ENCODE assay signal across 1 cellular context in genomic region chr12:69354561-69355187, GRCh38.
TF ChIP-seq lines count a peak whose summit lies in the region.

No MANE protein-coding gene starts in this region.

TF ChIP-seq in HepG2, 621 proteins besides CTCF, POLR2A, EP300 and RAD21 (continued from another document and continues in another):
- 0 out of 2 replicates have a peak, but pooled peaks have one; percentile 22 for TF ChIP-seq TFE3 (CRISPR knock-in tag; IDR thresholded peaks at IDR 0.05)
- 0 out of 2 replicates have a peak, but pooled peaks have one; percentile 48 for TF ChIP-seq ZNF609 (CRISPR knock-in tag; IDR thresholded peaks at IDR 0.05; ENCODE audit: borderline replicate concordance)
- TF ChIP-seq MXD3 (CRISPR knock-in tag; IDR thresholded peaks at IDR 0.05) = peak; percentile 61; the same call in 1 of the 2 replicates
- TF ChIP-seq ZNF362 (CRISPR knock-in tag; IDR thresholded peaks at IDR 0.05; ENCODE audit: borderline replicate concordance) = peak; percentile 55; the same call in 1 of the 2 replicates
- no peak for TF ChIP-seq NFE2L2 (IDR thresholded peaks at IDR 0.05; ENCODE audit: low read length)
- no peak for TF ChIP-seq FOXM1 (CRISPR knock-in tag; IDR thresholded peaks at IDR 0.05)
- no peak for TF ChIP-seq ZKSCAN5 (CRISPR knock-in tag; IDR thresholded peaks at IDR 0.05)
- peak; percentile 43; the same call in 1 of the 2 replicates for TF ChIP-seq RELA (CRISPR knock-in tag; IDR thresholded peaks at IDR 0.05)
- TF ChIP-seq ZNF749 (CRISPR knock-in tag; IDR thresholded peaks at IDR 0.05; ENCODE audit: borderline replicate concordance) = peak; percentile 50; the same call in 1 of the 2 replicates
- peak; percentile 82 for TF ChIP-seq RBFOX2 (IDR thresholded peaks at IDR 0.05; ENCODE audit: low read depth, low read length)
- TF ChIP-seq RAD51 (IDR thresholded peaks at IDR 0.05; ENCODE audit: borderline replicate concordance) = no peak
- TF ChIP-seq MZF1 (CRISPR knock-in tag; IDR thresholded peaks at IDR 0.05; ENCODE audit: borderline replicate concordance) = no peak
- TF ChIP-seq ZNF576 (CRISPR knock-in tag; IDR thresholded peaks at IDR 0.05) = no peak
- TF ChIP-seq NONO (IDR thresholded peaks at IDR 0.05) = no peak
- peak; percentile 84 for TF ChIP-seq NONO (CRISPR knock-in tag; conservative IDR thresholded peaks at IDR 0.05)
- TF ChIP-seq ZSCAN31 (CRISPR knock-in tag; IDR thresholded peaks at IDR 0.05; ENCODE audit: low read depth) = no peak
- no peak for TF ChIP-seq ARID2 (CRISPR knock-in tag; IDR thresholded peaks at IDR 0.05; ENCODE audit: borderline replicate concordance)
- TF ChIP-seq U2AF1 (optimal IDR thresholded peaks at IDR 0.05; ENCODE audit: low read depth, low read length) = no peak
- TF ChIP-seq ZBTB43 (CRISPR knock-in tag; conservative IDR thresholded peaks at IDR 0.05) = peak; percentile 30; the same call in 1 of the 2 replicates
- TF ChIP-seq THRA (CRISPR knock-in tag; IDR thresholded peaks at IDR 0.05; ENCODE audit: borderline replicate concordance) = peak; percentile 59; the same call in 1 of the 2 replicates
- no peak for TF ChIP-seq ZNF225 (CRISPR knock-in tag; IDR thresholded peaks at IDR 0.05)
- peak; percentile 77; the same call in 1 of the 2 replicates for TF ChIP-seq MIER2 (CRISPR knock-in tag; IDR thresholded peaks at IDR 0.05)
- no peak for TF ChIP-seq LCORL (IDR thresholded peaks at IDR 0.05)
- TF ChIP-seq LCORL (CRISPR knock-in tag; IDR thresholded peaks at IDR 0.05) = no peak
- TF ChIP-seq ZSCAN20 (CRISPR knock-in tag; IDR thresholded peaks at IDR 0.05; ENCODE audit: borderline replicate concordance) = peak; percentile 66; the same call in 1 of the 2 replicates
- TF ChIP-seq NR3C1 (CRISPR knock-in tag; IDR thresholded peaks at IDR 0.05) = no peak
- 0 out of 2 replicates have a peak, but pooled peaks have one; percentile 69 for TF ChIP-seq ATF5 (CRISPR knock-in tag; IDR thresholded peaks at IDR 0.05; ENCODE audit: low read depth)
- TF ChIP-seq MTA1 (CRISPR knock-in tag; IDR thresholded peaks at IDR 0.05; ENCODE audit: borderline replicate concordance) = no peak
- TF ChIP-seq BCL3 (CRISPR knock-in tag; IDR thresholded peaks at IDR 0.05) = no peak
- TF ChIP-seq ZFAT (CRISPR knock-in tag; conservative IDR thresholded peaks at IDR 0.05) = no peak
- TF ChIP-seq ZNF180 (CRISPR knock-in tag; IDR thresholded peaks at IDR 0.05; ENCODE audit: borderline replicate concordance, low read depth) = peak; percentile 75
- TF ChIP-seq HDAC1 (CRISPR knock-in tag; IDR thresholded peaks at IDR 0.05) = 0 out of 2 replicates have a peak, but pooled peaks have one; percentile 33
- TF ChIP-seq MTA3 (CRISPR knock-in tag; IDR thresholded peaks at IDR 0.05) = no peak
- no peak for TF ChIP-seq ZNF101 (CRISPR knock-in tag; IDR thresholded peaks at IDR 0.05; ENCODE audit: borderline replicate concordance, low read depth)
- 0 out of 2 replicates have a peak, but pooled peaks have one; percentile 27 for TF ChIP-seq ZNF264 (CRISPR knock-in tag; IDR thresholded peaks at IDR 0.05)
- peak; percentile 53 for TF ChIP-seq KAT8 (CRISPR knock-in tag; IDR thresholded peaks at IDR 0.05)
- TF ChIP-seq RFX3 (CRISPR knock-in tag; IDR thresholded peaks at IDR 0.05) = no peak
- no peak; the same call in 1 of the 2 replicates for TF ChIP-seq ZNF441 (CRISPR knock-in tag; IDR thresholded peaks at IDR 0.05; ENCODE audit: borderline replicate concordance)
- TF ChIP-seq ZNF597 (CRISPR knock-in tag; IDR thresholded peaks at IDR 0.05) = no peak
- TF ChIP-seq STAT5B (CRISPR knock-in tag; IDR thresholded peaks at IDR 0.05) = peak; percentile 91
- TF ChIP-seq MYC (CRISPR knock-in tag; IDR thresholded peaks at IDR 0.05; ENCODE audit: borderline replicate concordance) = peak; percentile 48; the same call in 1 of the 2 replicates
- peak; percentile 77; the same call in 1 of the 2 replicates for TF ChIP-seq ZNF12 (CRISPR knock-in tag; IDR thresholded peaks at IDR 0.05)
- TF ChIP-seq ZNF788 (CRISPR knock-in tag; IDR thresholded peaks at IDR 0.05; ENCODE audit: borderline replicate concordance) = no peak; the same call in 1 of the 2 replicates
- TF ChIP-seq ZNF598 (CRISPR knock-in tag; IDR thresholded peaks at IDR 0.05; ENCODE audit: borderline replicate concordance) = no peak
- no peak for TF ChIP-seq SOX6 (IDR thresholded peaks at IDR 0.05)
- TF ChIP-seq SOX6 (CRISPR knock-in tag; IDR thresholded peaks at IDR 0.05) = peak; percentile 58
- no peak for TF ChIP-seq ZFP62 (CRISPR knock-in tag; IDR thresholded peaks at IDR 0.05)
- TF ChIP-seq ZNF430 (CRISPR knock-in tag; IDR thresholded peaks at IDR 0.05) = no peak
- TF ChIP-seq MXI1 (IDR thresholded peaks at IDR 0.05; ENCODE audit: borderline replicate concordance, low read depth, low read length) = no peak
- 0 out of 2 replicates have a peak, but pooled peaks have one; percentile 15 for TF ChIP-seq GTF3A (CRISPR knock-in tag; conservative IDR thresholded peaks at IDR 0.05)
- TF ChIP-seq ZNF510 (CRISPR knock-in tag; IDR thresholded peaks at IDR 0.05; ENCODE audit: low read depth) = peak; percentile 92; the same call in 1 of the 2 replicates
- TF ChIP-seq ZNF230 (CRISPR knock-in tag; IDR thresholded peaks at IDR 0.05) = no peak
- TF ChIP-seq SNAPC5 (CRISPR knock-in tag; IDR thresholded peaks at IDR 0.05; ENCODE audit: borderline replicate concordance) = peak; percentile 83; the same call in 1 of the 2 replicates
- TF ChIP-seq BORCS8-MEF2B (CRISPR knock-in tag; IDR thresholded peaks at IDR 0.05) = peak; percentile 82
- TF ChIP-seq SSRP1 (CRISPR knock-in tag; IDR thresholded peaks at IDR 0.05) = peak; percentile 100
- no peak for TF ChIP-seq SP1 (IDR thresholded peaks at IDR 0.05)
- TF ChIP-seq SP1 (CRISPR knock-in tag; IDR thresholded peaks at IDR 0.05) = 0 out of 2 replicates have a peak, but pooled peaks have one; percentile 27
- TF ChIP-seq CREB1 (IDR thresholded peaks at IDR 0.05) = no peak
- TF ChIP-seq CREB1 (CRISPR knock-in tag; IDR thresholded peaks at IDR 0.05) = no peak; the same call in 1 of the 2 replicates
- TF ChIP-seq ZBTB20 (CRISPR knock-in tag; IDR thresholded peaks at IDR 0.05; ENCODE audit: borderline replicate concordance, low read depth) = no peak
